In genomic region chr11:112024178-112024777, GRCh38 we compare ENCODE assay signal across 8 cellular contexts. TPM values are rescaled to one million over a fixed set of nuclear protein-coding genes. Genes with fewer than 3 reads are reported as not detected.
DNase-seq lines count a peak whose midpoint lies in the region; ATAC-seq and TF ChIP-seq lines count a peak whose summit lies in the region.

No MANE protein-coding gene starts in this region.

- H2AFZ ChIP-seq in OCI-LY7 (ENCODE audit: low read length): peak overlapping the region; percentile 87

- TF ChIP-seq CTCF in OCI-LY7 (conservative IDR thresholded peaks at IDR 0.05; ENCODE audit: low read length): no peak
- TF ChIP-seq CTCF in coronary artery (IDR thresholded peaks at IDR 0.05): no peak
- TF ChIP-seq CTCF in mucosa of descending colon (IDR thresholded peaks at IDR 0.05): no peak

- intact Hi-C loops in OCI-LY7 (cut with micrococcal nuclease; ENCODE audit: unreplicated experiment) (loop anchor here (2.0 kb wide), 2 partner anchors 27 to 97 kb away; no protein-coding TSS in a partner anchor), mucosa of descending colon (cut with DNase I, micrococcal nuclease) (no loop called here)

- peaks cover 19% of the 10 kb centered on the region for H3K36me3 ChIP-seq in OCI-LY7 (ENCODE audit: insufficient read depth, low read length)
- H3K36me3 ChIP-seq in mucosa of descending colon (ENCODE audit: low read depth): no peaks in the 10 kb centered on the region

- BruUV-seq in OCI-LY7 (replicated peaks; lab: Mats Ljungman, UMichigan): TSS peak; percentile 76

- DNase-seq in NCI-H82 (lab: John Stamatoyannopoulos, UW) (peak; percentile 18), NCI-H82 treated with DMSO at 0.1 percent for 48 hours (lab: John Stamatoyannopoulos, UW; ENCODE audit: unreplicated experiment) (no peak), OCI-LY7 (ENCODE audit: low spot score) (peak; percentile 76), coronary artery (ENCODE audit: low spot score) (no peak), mucosa of descending colon (no peak), H4 (ENCODE audit: low spot score) (no peak), NCI-H2029 (lab: John Stamatoyannopoulos, UW) (no peak)

- CTCF ChIA-PET in OCI-LY7 (lab: Charles Lee; ENCODE audit: unreplicated experiment): no interaction called here

- no peaks in the 10 kb centered on the region for H3K9me2 ChIP-seq in OCI-LY7 (ENCODE audit: insufficient read depth, low read length)

- H3K4me2 ChIP-seq in OCI-LY7 (ENCODE audit: low read length): peak overlapping the region; percentile 86

- ATAC-seq in HG02678 (IDR thresholded peaks at IDR 0.05; ENCODE audit: unreplicated experiment): peak; percentile 34
- ATAC-seq in mucosa of descending colon: peak; percentile 27

- peak overlapping the region; percentile 82 for H3K27ac ChIP-seq in OCI-LY7 (ENCODE audit: low read depth, low read length, poor library complexity, severe bottlenecking)
- H3K27ac ChIP-seq in coronary artery: peak overlapping the region; percentile 90 to 92

- H3K4me3 ChIP-seq in OCI-LY7 (ENCODE audit: low read depth, low read length, poor library complexity, severe bottlenecking) (peak overlapping the region; percentile 87), coronary artery (peak overlapping the region; percentile 91), mucosa of descending colon (peak overlapping the region; percentile 82)

- H3K4me1 ChIP-seq in OCI-LY7 (ENCODE audit: insufficient read depth, low read length, poor library complexity, severe bottlenecking) (peaks cover 23% of the 10 kb centered on the region), mucosa of descending colon (ENCODE audit: low read depth) (peaks cover 2% of the 10 kb centered on the region)

- H4K20me1 ChIP-seq in OCI-LY7 (ENCODE audit: insufficient read depth, low read length): no peaks in the 10 kb centered on the region

- H3K79me2 ChIP-seq in OCI-LY7 (ENCODE audit: insufficient read depth, low read depth, low read length): peaks cover 33% of the 10 kb centered on the region

- POLR2A ChIA-PET in OCI-LY7 (lab: Charles Lee): interaction anchor here (0.6 to 1.3 kb wide), 5 partner anchors 10 to 87 kb away, joined by 3 read pairs; no protein-coding TSS in a partner anchor

- H3K9me3 ChIP-seq in OCI-LY7 (ENCODE audit: low read length): no peaks in the 10 kb centered on the region
- no peaks in the 10 kb centered on the region for H3K9me3 ChIP-seq in mucosa of descending colon

RNA-seq across cellular contexts. Expression of gene DLAT, which starts 0.9 kb away (rescaled TPM):
- 34.5 and 42.0 TPM in 2 replicates for total RNA-seq in OCI-LY7 (2014; rRNA removed; shearing (Covaris generic))
- total RNA-seq in OCI-LY7 (2022) (46.0 and 54.1 TPM in 2 replicates), mucosa of descending colon (10 to 100 TPM; 51.1 to 54.2 (median 51.4) TPM)
- 49.0 and 53.2 TPM in 2 replicates for total RNA-seq in H4 (2014; rRNA removed; shearing (Covaris generic))

RNA-seq across cellular contexts. Expression of gene PIH1D2, which starts 49.5 kb away (rescaled TPM):
- total RNA-seq in OCI-LY7 (2014; rRNA removed; shearing (Covaris generic)): 0.95 and 1.3 TPM in 2 replicates
- total RNA-seq in OCI-LY7 (2022) (0.61 and 2.6 TPM in 2 replicates), mucosa of descending colon (1 to 10 TPM in 2 of 3 donors, under 1 TPM in 1; 0.65 to 2.4 (median 1.5) TPM)
- total RNA-seq in H4 (2014; rRNA removed; shearing (Covaris generic)): 1.4 and 2.1 TPM in 2 replicates

RNA-seq across cellular contexts. Expression of gene NKAPD1, which starts 49.8 kb away (rescaled TPM):
- 21.3 and 39.6 TPM in 2 replicates for total RNA-seq in OCI-LY7 (2014; rRNA removed; shearing (Covaris generic))
- total RNA-seq in OCI-LY7 (2022) (30.7 and 31.1 TPM in 2 replicates), mucosa of descending colon (10 to 100 TPM; 14.6 to 17.4 (median 16.2) TPM)
- total RNA-seq in H4 (2014; rRNA removed; shearing (Covaris generic)): 24.0 and 40.7 TPM in 2 replicates

Comparison
In these comparisons a context has a peak if more than half of its experiments do, and no peak if none do; other contexts are left out.
1. DNase-seq: peak in NCI-H82 (single experiment) and OCI-LY7 (single experiment); none in NCI-H82 treated with DMSO at 0.1 percent for 48 hours (single experiment), coronary artery (single experiment), mucosa of descending colon (0 of 3), H4 (single experiment) and NCI-H2029 (single experiment).
2. Peak in every context shown above with its lines, with median percentiles within 50 percentile points of each other: H3K4me3 ChIP-seq.